10 cellular contexts compared by ENCODE assay signal in genomic region chr15:77654975-77655374, GRCh38. TPM values are rescaled to one million over a fixed set of nuclear protein-coding genes. Genes with fewer than 3 reads are reported as not detected.
DNase-seq lines count a peak whose midpoint lies in the region; ATAC-seq and TF ChIP-seq lines count a peak whose summit lies in the region.
"Had no signal": no experiment of that assay in that cellular context is flagged by ENCODE, and none has a peak within 500 bp of the region (broad histone marks: within the 10 kb centered on the region; RNA-seq: fewer than 3 reads in every experiment).

No MANE protein-coding gene starts in this region.

- H3K27me3 Mint-ChIP-seq in type B pancreatic cell: peaks cover 23% of the 10 kb centered on the region

- no peak overlapping the region for H3K27ac ChIP-seq in cardiac muscle cell
- H3K27ac ChIP-seq: ovary had no signal

- no peaks in the 10 kb centered on the region for H3K4me1 Mint-ChIP-seq in type B pancreatic cell (ENCODE audit: unreplicated experiment)

- H3K4me3 ChIP-seq in cardiac muscle cell (no peak overlapping the region), epithelial cell of esophagus (ENCODE audit: low read length) (no peak overlapping the region)
- H3K4me3 ChIP-seq: ovary had no signal

- intact Hi-C loops in Right ventricle myocardium superior (cut with DNase I): no loop called here

- ATAC-seq in Right ventricle myocardium superior (ENCODE audit: poor library complexity) (no peak), GM19395 (IDR thresholded peaks at IDR 0.05; ENCODE audit: unreplicated experiment) (no peak)

- no peaks in the 10 kb centered on the region for H3K27me3 ChIP-seq in cardiac muscle cell
- H3K27me3 ChIP-seq: ovary had no signal

- no peaks in the 10 kb centered on the region for H3K36me3 ChIP-seq in cardiac muscle cell
- H3K36me3 ChIP-seq: ovary had no signal

- H3K36me3 Mint-ChIP-seq in type B pancreatic cell: no peaks in the 10 kb centered on the region

- peak; percentile 34 for TF ChIP-seq CTCF in cardiac muscle cell (IDR thresholded peaks at IDR 0.05; ENCODE audit: low read depth, low read length)
- peak; percentile 20 for TF ChIP-seq CTCF in epithelial cell of esophagus (IDR thresholded peaks at IDR 0.05; ENCODE audit: insufficient read depth, low read depth, low read length, missing control alignments)
- TF ChIP-seq CTCF in type B pancreatic cell (conservative IDR thresholded peaks at IDR 0.05): peak; percentile 65

- DNase-seq in cardiac muscle cell (ENCODE audit: low read depth in 1 of 2, low spot score in 1 of 2): peak in 1 of 2 donors; percentile 58
- no peak for DNase-seq in Right ventricle myocardium superior
- peak; percentile 64 for DNase-seq in NCI-H69 (lab: John Stamatoyannopoulos, UW)
- DNase-seq in epithelial cell of esophagus (ENCODE audit: low read depth): no peak
- DNase-seq in type B pancreatic cell (ENCODE audit: extremely low spot score, unreplicated experiment): no peak
- no peak for DNase-seq in DMS114 treated with DMSO at 0.1 percent for 48 hours (lab: John Stamatoyannopoulos, UW; ENCODE audit: unreplicated experiment)
- DNase-seq in stimulated activated CD4-positive, alpha-beta T cell treated with anti-CD3 and anti-CD28 coated beads, Interleukin-4, amount 100 ng/mL, for 24 hours: no peak
- DNase-seq: ovary had no signal

- no peaks in the 10 kb centered on the region for H3K9me3 Mint-ChIP-seq in type B pancreatic cell

- no peak overlapping the region for H3K27ac Mint-ChIP-seq in type B pancreatic cell
- H3K27ac Mint-ChIP-seq: T-helper 1 cell treated with Interleukin-12 subunit alpha and Interleukin-12 subunit beta and Interleukin-4 antibody, amounts not matched to agents 30 μg/mL and 1 μg/mL, for 36 hours had no signal

- H3K9me3 ChIP-seq in cardiac muscle cell (ENCODE audit: low read depth): no peaks in the 10 kb centered on the region
- H3K9me3 ChIP-seq: ovary had no signal

- H3K4me3 Mint-ChIP-seq in type B pancreatic cell: no peak overlapping the region
- H3K4me3 Mint-ChIP-seq: T-helper 1 cell treated with Interleukin-12 subunit alpha and Interleukin-12 subunit beta and Interleukin-4 antibody, amounts not matched to agents 30 μg/mL and 1 μg/mL, for 36 hours had no signal

- no peaks in the 10 kb centered on the region for H3K4me1 ChIP-seq in cardiac muscle cell (ENCODE audit: low read depth)

RNA-seq across cellular contexts. Expression of gene LINGO1, which starts 22.3 kb away (rescaled TPM):
- total RNA-seq in cardiac muscle cell (21.8 and 31.8 TPM in 2 replicates), Right ventricle myocardium superior (0.81 TPM), type B pancreatic cell (ENCODE audit: low replicate concordance) (19.6 and 25.2 TPM in 2 replicates)
- polyA plus RNA-seq in cardiac muscle cell: 37.0 and 75.4 TPM in 2 replicates

Comparison
In these comparisons a context has a peak if more than half of its experiments do, and no peak if none do; other contexts are left out.
1. RNA of gene LINGO1, which starts 22.3 kb away (total RNA-seq): 21.8 to 31.8 TPM in cardiac muscle cell and 19.6 to 25.2 TPM in type B pancreatic cell; 0.81 TPM in Right ventricle myocardium superior (single experiment); every median in the first group is over 10 times any median in the second.
2. Peak in every context shown above with its lines, with median percentiles within 50 percentile points of each other: CTCF ChIP-seq.